In the genomic region with DNA sequence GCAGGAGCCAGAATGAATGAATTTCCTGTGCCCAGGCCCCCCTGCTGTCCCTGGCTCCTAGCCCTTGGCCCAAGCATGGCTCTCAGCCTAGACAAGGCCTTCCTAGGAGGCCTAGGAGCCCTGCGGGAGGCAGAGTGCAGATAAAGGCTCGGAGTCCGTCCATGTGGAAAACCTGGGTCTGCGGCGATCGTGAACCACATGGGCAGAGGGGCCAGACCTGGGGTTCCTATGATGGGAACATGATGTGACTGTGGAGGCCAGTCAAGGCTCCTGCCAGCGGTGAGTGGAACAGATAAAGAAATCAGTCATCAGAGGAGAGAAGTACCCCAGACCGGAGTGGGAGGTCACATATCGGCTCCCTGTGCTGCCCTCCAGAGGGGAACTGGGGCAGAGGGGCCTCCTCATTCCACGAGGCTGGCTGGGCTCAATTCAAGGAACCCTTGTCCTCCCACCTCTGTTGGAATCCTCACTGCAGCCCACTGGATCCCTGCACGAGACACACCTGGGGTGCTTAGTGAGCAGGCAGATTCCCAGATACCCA, we compare ENCODE assay signal across 1 cellular context.
TF ChIP-seq lines count a peak whose summit lies in the region.

No MANE protein-coding gene starts in this region.

TF ChIP-seq in HEK293, 187 proteins besides CTCF, POLR2A, EP300 and RAD21 (continued from another document):
- TF ChIP-seq, protein P1, sequence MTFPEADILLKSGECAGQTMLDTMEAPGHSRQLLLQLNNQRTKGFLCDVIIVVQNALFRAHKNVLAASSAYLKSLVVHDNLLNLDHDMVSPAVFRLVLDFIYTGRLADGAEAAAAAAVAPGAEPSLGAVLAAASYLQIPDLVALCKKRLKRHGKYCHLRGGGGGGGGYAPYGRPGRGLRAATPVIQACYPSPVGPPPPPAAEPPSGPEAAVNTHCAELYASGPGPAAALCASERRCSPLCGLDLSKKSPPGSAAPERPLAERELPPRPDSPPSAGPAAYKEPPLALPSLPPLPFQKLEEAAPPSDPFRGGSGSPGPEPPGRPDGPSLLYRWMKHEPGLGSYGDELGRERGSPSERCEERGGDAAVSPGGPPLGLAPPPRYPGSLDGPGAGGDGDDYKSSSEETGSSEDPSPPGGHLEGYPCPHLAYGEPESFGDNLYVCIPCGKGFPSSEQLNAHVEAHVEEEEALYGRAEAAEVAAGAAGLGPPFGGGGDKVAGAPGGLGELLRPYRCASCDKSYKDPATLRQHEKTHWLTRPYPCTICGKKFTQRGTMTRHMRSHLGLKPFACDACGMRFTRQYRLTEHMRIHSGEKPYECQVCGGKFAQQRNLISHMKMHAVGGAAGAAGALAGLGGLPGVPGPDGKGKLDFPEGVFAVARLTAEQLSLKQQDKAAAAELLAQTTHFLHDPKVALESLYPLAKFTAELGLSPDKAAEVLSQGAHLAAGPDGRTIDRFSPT (tag by site-specific recombination; IDR thresholded peaks at IDR 0.05) = no peak
- TF ChIP-seq ZNF311 (tag by site-specific recombination; IDR thresholded peaks at IDR 0.05; ENCODE audit: borderline replicate concordance) (no peak), ZNF658 (tag by site-specific recombination; IDR thresholded peaks at IDR 0.05) (no peak), ZIC2 (tag by site-specific recombination; IDR thresholded peaks at IDR 0.05) (peak; percentile 95)
- TF ChIP-seq, protein P2, sequence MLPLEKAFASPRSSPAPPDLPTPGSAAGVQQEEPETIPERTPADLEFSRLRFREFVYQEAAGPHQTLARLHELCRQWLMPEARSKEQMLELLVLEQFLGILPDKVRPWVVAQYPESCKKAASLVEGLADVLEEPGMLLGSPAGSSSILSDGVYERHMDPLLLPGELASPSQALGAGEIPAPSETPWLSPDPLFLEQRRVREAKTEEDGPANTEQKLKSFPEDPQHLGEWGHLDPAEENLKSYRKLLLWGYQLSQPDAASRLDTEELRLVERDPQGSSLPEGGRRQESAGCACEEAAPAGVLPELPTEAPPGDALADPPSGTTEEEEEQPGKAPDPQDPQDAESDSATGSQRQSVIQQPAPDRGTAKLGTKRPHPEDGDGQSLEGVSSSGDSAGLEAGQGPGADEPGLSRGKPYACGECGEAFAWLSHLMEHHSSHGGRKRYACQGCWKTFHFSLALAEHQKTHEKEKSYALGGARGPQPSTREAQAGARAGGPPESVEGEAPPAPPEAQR (tag by site-specific recombination; IDR thresholded peaks at IDR 0.05) = no peak
- TF ChIP-seq, protein P3, sequence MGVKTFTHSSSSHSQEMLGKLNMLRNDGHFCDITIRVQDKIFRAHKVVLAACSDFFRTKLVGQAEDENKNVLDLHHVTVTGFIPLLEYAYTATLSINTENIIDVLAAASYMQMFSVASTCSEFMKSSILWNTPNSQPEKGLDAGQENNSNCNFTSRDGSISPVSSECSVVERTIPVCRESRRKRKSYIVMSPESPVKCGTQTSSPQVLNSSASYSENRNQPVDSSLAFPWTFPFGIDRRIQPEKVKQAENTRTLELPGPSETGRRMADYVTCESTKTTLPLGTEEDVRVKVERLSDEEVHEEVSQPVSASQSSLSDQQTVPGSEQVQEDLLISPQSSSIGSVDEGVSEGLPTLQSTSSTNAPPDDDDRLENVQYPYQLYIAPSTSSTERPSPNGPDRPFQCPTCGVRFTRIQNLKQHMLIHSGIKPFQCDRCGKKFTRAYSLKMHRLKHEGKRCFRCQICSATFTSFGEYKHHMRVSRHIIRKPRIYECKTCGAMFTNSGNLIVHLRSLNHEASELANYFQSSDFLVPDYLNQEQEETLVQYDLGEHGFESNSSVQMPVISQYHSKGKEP (tag by site-specific recombination; IDR thresholded peaks at IDR 0.05) = no peak
- TF ChIP-seq, protein P4, sequence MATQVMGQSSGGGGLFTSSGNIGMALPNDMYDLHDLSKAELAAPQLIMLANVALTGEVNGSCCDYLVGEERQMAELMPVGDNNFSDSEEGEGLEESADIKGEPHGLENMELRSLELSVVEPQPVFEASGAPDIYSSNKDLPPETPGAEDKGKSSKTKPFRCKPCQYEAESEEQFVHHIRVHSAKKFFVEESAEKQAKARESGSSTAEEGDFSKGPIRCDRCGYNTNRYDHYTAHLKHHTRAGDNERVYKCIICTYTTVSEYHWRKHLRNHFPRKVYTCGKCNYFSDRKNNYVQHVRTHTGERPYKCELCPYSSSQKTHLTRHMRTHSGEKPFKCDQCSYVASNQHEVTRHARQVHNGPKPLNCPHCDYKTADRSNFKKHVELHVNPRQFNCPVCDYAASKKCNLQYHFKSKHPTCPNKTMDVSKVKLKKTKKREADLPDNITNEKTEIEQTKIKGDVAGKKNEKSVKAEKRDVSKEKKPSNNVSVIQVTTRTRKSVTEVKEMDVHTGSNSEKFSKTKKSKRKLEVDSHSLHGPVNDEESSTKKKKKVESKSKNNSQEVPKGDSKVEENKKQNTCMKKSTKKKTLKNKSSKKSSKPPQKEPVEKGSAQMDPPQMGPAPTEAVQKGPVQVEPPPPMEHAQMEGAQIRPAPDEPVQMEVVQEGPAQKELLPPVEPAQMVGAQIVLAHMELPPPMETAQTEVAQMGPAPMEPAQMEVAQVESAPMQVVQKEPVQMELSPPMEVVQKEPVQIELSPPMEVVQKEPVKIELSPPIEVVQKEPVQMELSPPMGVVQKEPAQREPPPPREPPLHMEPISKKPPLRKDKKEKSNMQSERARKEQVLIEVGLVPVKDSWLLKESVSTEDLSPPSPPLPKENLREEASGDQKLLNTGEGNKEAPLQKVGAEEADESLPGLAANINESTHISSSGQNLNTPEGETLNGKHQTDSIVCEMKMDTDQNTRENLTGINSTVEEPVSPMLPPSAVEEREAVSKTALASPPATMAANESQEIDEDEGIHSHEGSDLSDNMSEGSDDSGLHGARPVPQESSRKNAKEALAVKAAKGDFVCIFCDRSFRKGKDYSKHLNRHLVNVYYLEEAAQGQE (tag by site-specific recombination; IDR thresholded peaks at IDR 0.05) = no peak
